19 cellular contexts compared by ENCODE assay signal in the genomic region with DNA sequence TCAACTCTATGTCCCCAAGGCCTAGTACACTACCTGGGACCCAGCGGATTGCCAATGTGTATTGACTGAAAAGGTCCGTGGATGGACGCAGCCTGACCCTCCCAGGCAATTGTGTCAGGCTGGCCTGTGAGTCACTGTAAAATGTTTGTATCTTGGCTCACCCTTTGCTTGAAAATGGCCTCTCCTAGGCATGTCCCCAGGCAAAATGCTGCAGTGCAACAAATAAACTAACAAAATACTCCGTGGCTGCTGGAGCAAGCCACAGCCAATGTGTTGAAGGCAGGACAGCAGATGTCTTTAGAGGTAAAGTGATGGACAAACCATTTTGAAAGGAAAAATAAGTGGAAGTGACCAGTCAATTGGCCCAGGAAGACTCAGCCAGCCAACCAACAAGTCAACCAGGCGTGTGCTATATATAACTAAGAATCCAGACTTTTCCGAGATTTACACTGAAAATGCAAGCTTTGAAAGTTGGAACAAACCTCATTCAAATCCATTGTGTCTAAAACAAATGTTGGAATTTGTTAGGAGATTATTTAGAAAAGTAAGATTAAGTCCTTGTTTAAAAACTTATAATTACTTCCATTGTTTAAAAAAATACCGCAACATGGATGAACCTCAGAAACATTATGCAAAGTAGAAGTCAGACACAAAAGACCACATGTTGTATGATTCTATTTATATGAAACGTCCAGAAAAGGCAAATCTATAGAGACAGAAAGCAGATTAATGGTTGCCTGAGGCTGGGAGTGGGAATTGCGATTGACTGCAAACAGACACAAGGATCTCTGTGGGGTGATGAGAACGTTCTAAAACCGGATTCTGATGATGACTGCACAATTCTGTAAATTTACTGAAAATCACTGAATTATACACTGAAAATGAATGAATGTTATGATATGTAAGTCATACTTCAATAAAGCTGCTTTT.
"Had no signal": no experiment of that assay in that cellular context is flagged by ENCODE, and none has a peak within 500 bp of the region (broad histone marks: within the 10 kb centered on the region; RNA-seq: fewer than 3 reads in every experiment).

No MANE protein-coding gene starts in this region.

- ATAC-seq: activated T-cell treated with anti-CD3 and anti-CD28 coated beads, Interleukin-2, amount 50 U/mL, for 4 hours; heart left ventricle had no signal

- H3K9me3 ChIP-seq: esophagus squamous epithelium, heart left ventricle, ovary, right atrium auricular region, stomach, thoracic aorta had no signal

- H3K4me3 ChIP-seq: esophagus squamous epithelium, heart left ventricle, ovary, right atrium auricular region, skin epidermis, stomach, thoracic aorta had no signal

- H3K4me3 Mint-ChIP-seq: activated naive CD8-positive, alpha-beta T cell treated with anti-CD3 and anti-CD28 coated beads, Interleukin-2, amount 10 ng/mL, durations not matched to agents 7 days and 5 days; activated T-cell treated with anti-CD3 and anti-CD28 coated beads, Interleukin-2, amount 50 U/mL, for 4 hours; mesothelial cell of epicardium; neural crest cell; T-helper 2 cell treated with Interferon-gamma antibody and Interleukin-4, amounts not matched to agents 5 μg/mL and 100 μg/mL, for 36 hours had no signal

- H3K36me3 Mint-ChIP-seq: activated naive CD8-positive, alpha-beta T cell treated with anti-CD3 and anti-CD28 coated beads, Interleukin-2, amount 10 ng/mL, durations not matched to agents 7 days and 5 days; mesothelial cell of epicardium had no signal

- H3K36me3 ChIP-seq: esophagus squamous epithelium, heart left ventricle, ovary, right atrium auricular region, stomach, thoracic aorta had no signal

- H3K27ac ChIP-seq: esophagus squamous epithelium, heart left ventricle, ovary, right atrium auricular region, skin epidermis, stomach, thoracic aorta had no signal

- H3K27ac Mint-ChIP-seq: activated naive CD8-positive, alpha-beta T cell treated with anti-CD3 and anti-CD28 coated beads, Interleukin-2, amount 10 ng/mL, durations not matched to agents 7 days and 5 days; mesothelial cell of epicardium; T-helper 2 cell treated with Interferon-gamma antibody and Interleukin-4, amounts not matched to agents 5 μg/mL and 100 μg/mL, for 36 hours had no signal

- H3K27me3 ChIP-seq: ovary, right atrium auricular region had no signal

- H3K9me3 Mint-ChIP-seq: activated T-cell treated with anti-CD3 and anti-CD28 coated beads, Interleukin-2, amount 50 U/mL, for 4 hours; mesothelial cell of epicardium; T-helper 2 cell treated with Interferon-gamma antibody and Interleukin-4, amounts not matched to agents 5 μg/mL and 100 μg/mL, for 36 hours had no signal

- DNase-seq: activated CD4-positive, alpha-beta T cell treated with anti-CD3 and anti-CD28 coated beads, Interleukin-2, amount 50 U/mL, for 48 hours; activated CD4-positive, CD25-positive, alpha-beta regulatory T cell treated with anti-CD3 and anti-CD28 coated beads, Interleukin-2, amount 50 U/mL, for 72 hours; activated gamma-delta T cell; activated naive CD8-positive, alpha-beta T cell treated with anti-CD3 and anti-CD28 coated beads, Interleukin-2, amount 10 ng/mL, durations not matched to agents 7 days and 5 days; activated T-cell treated with anti-CD3 and anti-CD28 coated beads, Interleukin-2, amount 50 U/mL, for 4 hours; aorta; esophagus squamous epithelium; heart left ventricle; ovary; stomach had no signal

- H3K4me1 Mint-ChIP-seq: activated naive CD8-positive, alpha-beta T cell treated with anti-CD3 and anti-CD28 coated beads, Interleukin-2, amount 10 ng/mL, durations not matched to agents 7 days and 5 days had no signal

- FAIRE-seq: frontal cortex, keratinocyte, urothelium cell line had no signal

- H3K4me1 ChIP-seq: esophagus squamous epithelium, heart left ventricle, right atrium auricular region, stomach had no signal
